ENCODE assay signal across 10 cellular contexts in the genomic region with DNA sequence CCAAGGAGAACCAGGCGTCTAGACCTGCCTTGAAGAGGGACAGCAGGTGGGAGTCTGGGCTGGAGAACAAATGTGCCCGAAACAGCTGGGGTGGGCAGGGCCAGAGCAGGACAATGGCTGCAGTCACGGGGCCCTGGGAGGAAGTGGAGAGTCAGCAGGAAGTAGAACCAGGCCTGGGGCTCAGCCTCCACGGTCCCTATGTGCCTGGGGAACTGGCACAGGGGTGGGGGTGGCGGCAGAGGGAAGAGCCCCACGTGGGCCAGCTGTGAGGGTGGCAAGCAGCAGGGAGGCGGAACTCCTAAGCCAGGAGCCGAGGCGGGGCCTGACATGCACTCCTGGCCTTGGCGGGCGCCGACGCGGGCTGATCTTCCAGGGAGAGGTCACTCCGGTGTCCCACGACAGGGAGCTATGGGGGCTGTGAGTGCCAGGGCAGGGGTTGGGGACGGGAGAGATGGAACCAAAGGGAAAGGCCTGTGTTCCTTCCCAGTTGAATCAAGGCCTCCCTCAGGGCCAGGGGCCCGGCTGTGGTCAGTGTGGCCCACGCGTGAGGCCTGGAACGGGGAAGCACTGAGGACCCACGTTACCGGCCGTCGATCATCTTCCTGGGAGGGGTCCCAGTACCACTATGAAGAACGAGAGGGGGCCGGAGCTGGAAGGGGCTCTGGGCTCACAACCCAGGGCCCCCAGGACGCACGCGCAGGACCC. TPM values are rescaled to one million over a fixed set of nuclear protein-coding genes. Genes with fewer than 3 reads are reported as not detected.
DNase-seq lines count a peak whose midpoint lies in the region; ATAC-seq, FAIRE-seq and TF ChIP-seq lines count a peak whose summit lies in the region.
"Had no signal": no experiment of that assay in that cellular context is flagged by ENCODE, and none has a peak within 500 bp of the region (broad histone marks: within the 10 kb centered on the region; RNA-seq: fewer than 3 reads in every experiment).

No MANE protein-coding gene starts in this region.

- H3K27me3 ChIP-seq in H7 (ENCODE audit: control insufficient read depth, insufficient read depth, low read length) = no peaks in the 10 kb centered on the region
- no peaks in the 10 kb centered on the region for H3K27me3 ChIP-seq in mammary epithelial cell (ENCODE audit: insufficient read depth, low read length)
- no peaks in the 10 kb centered on the region for H3K27me3 ChIP-seq in keratinocyte (ENCODE audit: control insufficient read depth, extremely low read depth, insufficient read depth, low read length)
- no peaks in the 10 kb centered on the region for H3K27me3 ChIP-seq in PC-3 (ENCODE audit: low read length)

- H4K20me1 ChIP-seq in mammary epithelial cell (ENCODE audit: insufficient read depth, low read length) (no peaks in the 10 kb centered on the region), keratinocyte (ENCODE audit: control insufficient read depth, extremely low read depth, insufficient read depth, low read length) (no peaks in the 10 kb centered on the region), OCI-LY7 (ENCODE audit: insufficient read depth, low read length) (no peaks in the 10 kb centered on the region), PC-3 (ENCODE audit: low read length) (no peaks in the 10 kb centered on the region)

- DNase-seq in H7 = peak; percentile 73
- no peak for DNase-seq in mammary epithelial cell
- no peak for DNase-seq in keratinocyte (ENCODE audit: low read depth, low spot score)
- DNase-seq in putamen (ENCODE audit: low spot score) = peak; percentile 66
- DNase-seq in OCI-LY7 (ENCODE audit: low spot score) = no peak
- DNase-seq in RKO (ENCODE audit: low spot score) = no peak
- DNase-seq in PC-3 = no peak
- DNase-seq: erythroblast, MM.1S had no signal

- H3K36me3 ChIP-seq in H7 (replicated peaks; ENCODE audit: control insufficient read depth, insufficient read depth, low read length) (no peaks in the 10 kb centered on the region), mammary epithelial cell (ENCODE audit: insufficient read depth, low read length) (peaks cover 1% of the 10 kb centered on the region), keratinocyte (ENCODE audit: control insufficient read depth in 2 of 2, extremely low read depth in 1 of 2, insufficient read depth in 2 of 2, low read length in 2 of 2) (peaks cover 1 to 9% of the 10 kb centered on the region in 2 experiments), OCI-LY7 (ENCODE audit: insufficient read depth, low read length) (peaks cover 77% of the 10 kb centered on the region), PC-3 (ENCODE audit: low read depth, low read length) (0 out of 2 replicates have a peak, but pooled peaks cover 6% of the 10 kb centered on the region)

- BruUV-seq in mammary epithelial cell (replicated peaks; lab: Mats Ljungman, UMichigan) = no TSS peak
- no TSS peak for BruUV-seq in OCI-LY7 (replicated peaks; lab: Mats Ljungman, UMichigan)
- BruUV-seq in PC-3 (replicated peaks; lab: Mats Ljungman, UMichigan) = no TSS peak

- FAIRE-seq in keratinocyte (lab: Jason Lieb, UNC) = no peak

- H3K4me1 ChIP-seq in mammary epithelial cell (ENCODE audit: insufficient read depth, low read length) = peaks cover 14% of the 10 kb centered on the region
- no peaks in the 10 kb centered on the region for H3K4me1 ChIP-seq in keratinocyte (ENCODE audit: control insufficient read depth, extremely low read depth, insufficient read depth, low read length)
- no peaks in the 10 kb centered on the region for H3K4me1 ChIP-seq in OCI-LY7 (ENCODE audit: insufficient read depth, low read length, poor library complexity, severe bottlenecking)
- H3K4me1 ChIP-seq in PC-3 (ENCODE audit: insufficient read depth, low read length) = no peaks in the 10 kb centered on the region

- TF ChIP-seq CTCF in mammary epithelial cell (conservative IDR thresholded peaks at IDR 0.05 in 1 of 2, IDR thresholded peaks at IDR 0.05 in 1 of 2; ENCODE audit: extremely low read depth in 1 of 2, insufficient read depth in 1 of 2, low read depth in 1 of 2, low read length in 2 of 2) (no peak), keratinocyte (optimal IDR thresholded peaks at IDR 0.05 in 1 of 3, IDR thresholded peaks at IDR 0.05 in 1 of 3, conservative IDR thresholded peaks at IDR 0.05 in 1 of 3; ENCODE audit: extremely low read depth in 1 of 3, insufficient read depth in 2 of 3, low read length in 3 of 3) (no peak), OCI-LY7 (conservative IDR thresholded peaks at IDR 0.05; ENCODE audit: low read length) (no peak), PC-3 (conservative IDR thresholded peaks at IDR 0.05; ENCODE audit: low read depth, low read length) (no peak)

- H3K9ac ChIP-seq in mammary epithelial cell (ENCODE audit: insufficient read depth, low read length) (no peak overlapping the region), keratinocyte (ENCODE audit: control insufficient read depth, extremely low read depth, insufficient read depth, low read length) (no peak overlapping the region), PC-3 (ENCODE audit: low read length) (no peak overlapping the region)

- H3F3A ChIP-seq in PC-3 (ENCODE audit: low read length, unreplicated experiment) = no peaks in the 10 kb centered on the region

- H3K4me3 ChIP-seq in H7 (ENCODE audit: insufficient read depth, low read depth, low read length) = no peak overlapping the region
- no peak overlapping the region for H3K4me3 ChIP-seq in mammary epithelial cell (replicated peaks in 1 of 3; ENCODE audit: insufficient read depth in 1 of 3, low read depth in 2 of 3, low read length in 3 of 3)
- H3K4me3 ChIP-seq in keratinocyte (ENCODE audit: control insufficient read depth in 2 of 3, extremely low read depth in 1 of 3, insufficient read depth in 2 of 3, low read depth in 1 of 3, low read length in 3 of 3) = no peak overlapping the region
- H3K4me3 ChIP-seq in OCI-LY7 (ENCODE audit: low read depth, low read length, poor library complexity, severe bottlenecking) = no peak overlapping the region
- H3K4me3 ChIP-seq in PC-3 (ENCODE audit: low read length) = no peak overlapping the region

- H3K9me2 ChIP-seq in OCI-LY7 (ENCODE audit: insufficient read depth, low read length) (no peaks in the 10 kb centered on the region), PC-3 (replicated peaks; ENCODE audit: low read length) (no peaks in the 10 kb centered on the region)

- intact Hi-C loops in mammary epithelial cell (cut with micrococcal nuclease) (no loop called here), OCI-LY7 (cut with micrococcal nuclease; ENCODE audit: unreplicated experiment) (no loop called here), PC-3 (cut with micrococcal nuclease) (no loop called here)

- CTCF ChIA-PET in mammary epithelial cell (lab: Charles Lee; ENCODE audit: low non-redundant PET) = no interaction called here
- CTCF ChIA-PET in OCI-LY7 (lab: Charles Lee; ENCODE audit: unreplicated experiment) = no interaction called here
- CTCF ChIA-PET in PC-3 (lab: Charles Lee) = no interaction called here

- in situ Hi-C loops in mammary epithelial cell (cut with MboI; ENCODE audit: low sequenced_read_pairs in 2 of 2) = no loop called here

- 49% methylated on average over 12 of the region's 30 CpGs for WGBS in mammary epithelial cell (ENCODE audit: low coverage, missing lambda C conversion rate)

- no peaks in the 10 kb centered on the region for H3K9me3 ChIP-seq in mammary epithelial cell (replicated peaks; ENCODE audit: insufficient read depth, low read length)
- peaks cover 2% of the 10 kb centered on the region for H3K9me3 ChIP-seq in keratinocyte (ENCODE audit: control insufficient read depth, low read depth, low read length)
- no peaks in the 10 kb centered on the region for H3K9me3 ChIP-seq in OCI-LY7 (ENCODE audit: low read length)
- H3K9me3 ChIP-seq in PC-3 (ENCODE audit: low read length) = no peaks in the 10 kb centered on the region

- peak overlapping the region; percentile 68 for H2AFZ ChIP-seq in mammary epithelial cell (ENCODE audit: low read depth, low read length)
- H2AFZ ChIP-seq in keratinocyte (ENCODE audit: control insufficient read depth, low read length) = peak overlapping the region; percentile 30
- H2AFZ ChIP-seq in OCI-LY7 (ENCODE audit: low read length) = no peak overlapping the region
- no peak overlapping the region for H2AFZ ChIP-seq in PC-3 (ENCODE audit: low read length)

- dilution Hi-C loops in mammary epithelial cell (cut with HindIII; ENCODE audit: low sequenced_read_pairs) = loop anchor here (10.0 kb wide), 1 partner anchor 55 kb away; no protein-coding TSS in a partner anchor
- dilution Hi-C loops in keratinocyte (cut with MboI; ENCODE audit: extremely low pct_ligation_motif_present, low sequenced_read_pairs) = no loop called here

- peak overlapping the region; percentile 3 for H3K4me2 ChIP-seq in mammary epithelial cell (ENCODE audit: insufficient read depth, low read depth, low read length)
- no peak overlapping the region for H3K4me2 ChIP-seq in keratinocyte (ENCODE audit: control insufficient read depth, extremely low read depth, insufficient read depth, low read depth, low read length)
- no peak overlapping the region for H3K4me2 ChIP-seq in OCI-LY7 (ENCODE audit: low read length)
- H3K4me2 ChIP-seq in PC-3 (ENCODE audit: low read length) = no peak overlapping the region

- POLR2A ChIA-PET in OCI-LY7 (lab: Charles Lee) = no interaction called here
- POLR2A ChIA-PET in PC-3 (lab: Charles Lee; ENCODE audit: unreplicated experiment) = no interaction called here

- H3K79me2 ChIP-seq in mammary epithelial cell (ENCODE audit: insufficient read depth, low read length) (peaks cover 9% of the 10 kb centered on the region), keratinocyte (ENCODE audit: control insufficient read depth, insufficient read depth, low read length) (no peaks in the 10 kb centered on the region), OCI-LY7 (ENCODE audit: insufficient read depth, low read depth, low read length) (no peaks in the 10 kb centered on the region), PC-3 (ENCODE audit: low read length) (no peaks in the 10 kb centered on the region)

- H3K27ac ChIP-seq in mammary epithelial cell (ENCODE audit: insufficient read depth, low read depth, low read length) = no peak overlapping the region
- no peak overlapping the region for H3K27ac ChIP-seq in keratinocyte (ENCODE audit: control insufficient read depth, insufficient read depth, low read length)
- H3K27ac ChIP-seq in OCI-LY7 (ENCODE audit: low read depth, low read length, poor library complexity, severe bottlenecking) = no peak overlapping the region
- no peak overlapping the region for H3K27ac ChIP-seq in PC-3 (ENCODE audit: low read length)

- no peaks in the 10 kb centered on the region for H3K9me1 ChIP-seq in keratinocyte (ENCODE audit: control insufficient read depth, extremely low read depth, insufficient read depth, low read length)

- no peak for ATAC-seq in GM19351 (IDR thresholded peaks at IDR 0.05; ENCODE audit: unreplicated experiment)
- ATAC-seq in PC-3 = no peak

RNA-seq across cellular contexts. Expression of a gene that starts 42.7 kb away (rescaled TPM):
- 20.8 and 31.0 TPM in 2 replicates for total RNA-seq in H7 (2014; rRNA removed; shearing (Covaris generic))
- 10 to 100 TPM; 14.3 to 17.2 TPM for total RNA-seq in mammary epithelial cell
- 17.8 TPM for polyA plus RNA-seq in mammary epithelial cell
- polyA minus RNA-seq in mammary epithelial cell = 20.6 TPM
- 11.1 to 24.8 TPM (median 14.4 TPM) in 3 replicates for polyA plus RNA-seq in keratinocyte
- polyA plus RNA-seq in keratinocyte (2011; ENCODE audit: low read depth) = 2.8 TPM
- 18.1 and 19.0 TPM in 2 replicates for polyA plus RNA-seq in keratinocyte (2011; cell fraction: cytosol; rRNA removed)
- 12.1 and 12.4 TPM in 2 replicates for polyA plus RNA-seq in keratinocyte (2011; cell fraction: nucleus; rRNA removed)
- polyA plus RNA-seq in keratinocyte (2012; ENCODE audit: low replicate concordance) = 11.7 and 20.2 TPM in 2 replicates
- polyA minus RNA-seq in keratinocyte = 12.1 to 16.9 TPM (median 15.9 TPM) in 3 replicates
- polyA minus RNA-seq in keratinocyte (2011; cell fraction: cytosol; rRNA and poly(A)+ RNA removed) = 12.3 TPM
- 5.0 and 8.1 TPM in 2 replicates for polyA minus RNA-seq in keratinocyte (2011; cell fraction: nucleus; rRNA and poly(A)+ RNA removed)
- total RNA-seq in OCI-LY7 (2014; rRNA removed; shearing (Covaris generic)) = 12.8 and 15.7 TPM in 2 replicates
- total RNA-seq in OCI-LY7 (2022) = 10.6 and 13.8 TPM in 2 replicates
- 17.2 and 17.7 TPM in 2 replicates for total RNA-seq in PC-3 (2014; rRNA removed)

Comparison
In these comparisons a context has a peak if more than half of its experiments do, and no peak if none do; other contexts are left out.
1. DNase-seq: peak in H7 (single experiment) and putamen (single experiment); none in mammary epithelial cell (single experiment), keratinocyte (single experiment), OCI-LY7 (single experiment), RKO (single experiment) and PC-3 (single experiment).
2. H2AFZ ChIP-seq: peak in mammary epithelial cell (single experiment) and keratinocyte (single experiment); none in OCI-LY7 (single experiment) and PC-3 (single experiment).